Comparison of ENCODE assay signal across 9 cellular contexts in the genomic region with DNA sequence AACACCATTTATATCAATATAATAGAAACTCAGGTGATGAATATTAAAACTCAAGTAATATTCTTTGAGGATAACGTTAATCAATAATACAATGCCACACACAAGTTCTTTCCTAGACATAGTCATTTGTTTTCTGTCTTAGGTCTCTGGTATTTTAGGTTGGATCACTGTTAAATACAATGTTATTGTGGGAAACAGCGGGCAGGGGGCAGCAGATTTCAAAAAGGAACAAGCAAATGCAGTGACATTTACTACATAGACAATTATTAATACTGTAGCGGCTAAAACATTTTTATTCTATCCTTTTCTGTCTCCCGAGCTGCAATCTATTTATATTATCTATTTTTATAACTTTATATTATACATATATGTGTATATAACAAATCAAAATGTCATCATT.
A peak's percentile ranks its signal among the peaks of the same experiment; 100 is the strongest.
DNase-seq lines count a peak whose midpoint lies in the region; ATAC-seq, FAIRE-seq and TF ChIP-seq lines count a peak whose summit lies in the region.
"Had no signal": no experiment of that assay in that cellular context is flagged by ENCODE, and none has a peak within 500 bp of the region (broad histone marks: within the 10 kb centered on the region; RNA-seq: fewer than 3 reads in every experiment).

No MANE protein-coding gene starts in this region.

- CTCF ChIA-PET in HepG2 (lab: Yijun Ruan, JAX; ENCODE audit: low intra/inter-chr PET ratio, low total read pairs): no interaction called here

- H4K20me1 ChIP-seq in HepG2 (ENCODE audit: insufficient read depth, low read length): no peaks in the 10 kb centered on the region; the same call in 1 of the 2 replicates

- intact Hi-C loops in HepG2 (cut with micrococcal nuclease; ENCODE audit: unreplicated experiment): loop anchor here (1.0 to 5.0 kb wide), 3 partner anchors 124 to 1528 kb away; no protein-coding TSS in a partner anchor

- TF ChIP-seq POLR2A in HepG2 (IDR thresholded peaks at IDR 0.05; ENCODE audit: insufficient read depth in 1 of 2, low read depth in 2 of 2, low read length in 2 of 2) (no peak), GM12892 (IDR thresholded peaks at IDR 0.05; ENCODE audit: low read depth, low read length) (no peak)

- no peak overlapping the region for H2AFZ ChIP-seq in HepG2 (ENCODE audit: low read length)

- H3K4me3 ChIP-seq in HAP-1 (no peak overlapping the region), HepG2 (replicated peaks in 1 of 3; ENCODE audit: insufficient read depth in 1 of 3, low read depth in 2 of 3, low read length in 3 of 3) (no peak overlapping the region)

- H3K4me2 ChIP-seq in HepG2 (ENCODE audit: low read depth, low read length): no peak overlapping the region

- TF ChIP-seq EP300 in HepG2 (IDR thresholded peaks at IDR 0.05; ENCODE audit: low read depth in 2 of 2, low read length in 2 of 2) (no peak), HepG2 (CRISPR knock-in tag; IDR thresholded peaks at IDR 0.05; ENCODE audit: borderline replicate concordance) (no peak)

- 2% methylated on average over 4 of the region's 4 CpGs for WGBS in HepG2 (ENCODE audit: low lambda C conversion rate)

- peak; percentile 44 for TF ChIP-seq CTCF in HepG2 (CRISPR knock-in tag; IDR thresholded peaks at IDR 0.05)

- peak; percentile 39 for FAIRE-seq in HepG2 (lab: Jason Lieb, UNC)
- no peak for FAIRE-seq in GM12892 (lab: Jason Lieb, UNC)

- no peak for TF ChIP-seq RAD21 in HepG2 (CRISPR knock-in tag; IDR thresholded peaks at IDR 0.05)

- ATAC-seq in HepG2: peak; percentile 63; the same call in 2 of the 3 replicates

- BruUV-seq in HepG2 (replicated peaks; lab: Mats Ljungman, UMichigan): no TSS peak

- H3K27ac ChIP-seq in HepG2 (ENCODE audit: extremely low read length, insufficient read depth, low read length): no peak overlapping the region

- no peaks in the 10 kb centered on the region for H3K27me3 ChIP-seq in HAP-1 (ENCODE audit: low read depth)
- H3K27me3 ChIP-seq in HepG2 (ENCODE audit: control insufficient read depth in 1 of 2, insufficient read depth in 2 of 2, low read length in 2 of 2): no peaks in the 10 kb centered on the region

- no peaks in the 10 kb centered on the region for H3K9me3 ChIP-seq in HAP-1
- H3K9me3 ChIP-seq in HepG2 (ENCODE audit: low read length): no peaks in the 10 kb centered on the region

- POLR2A ChIA-PET in HepG2 (lab: Yijun Ruan, JAX): no interaction called here

- no peak overlapping the region for H3K9ac ChIP-seq in HepG2 (ENCODE audit: insufficient read depth, low read depth, low read length)

- H3K79me2 ChIP-seq in HepG2 (ENCODE audit: insufficient read depth, low read length): no peaks in the 10 kb centered on the region

- H3K4me1 ChIP-seq in HAP-1: no peaks in the 10 kb centered on the region
- H3K4me1 ChIP-seq in HepG2 (ENCODE audit: insufficient read depth, low read length): no peaks in the 10 kb centered on the region

- H3K36me3 ChIP-seq in HAP-1 (replicated peaks) (no peaks in the 10 kb centered on the region), HepG2 (replicated peaks in 1 of 2; ENCODE audit: control insufficient read depth in 1 of 2, insufficient read depth in 2 of 2, low read length in 2 of 2) (no peaks in the 10 kb centered on the region)

- peak; percentile 47 for DNase-seq in NCI-H510A treated with DMSO at 0.1 percent for 48 hours (lab: John Stamatoyannopoulos, UW)
- DNase-seq in NCI-H510A (lab: John Stamatoyannopoulos, UW): no peak
- DNase-seq in HAP-1 (ENCODE audit: low spot score in 2 of 2): peak; percentile 46 to 66
- peak; percentile 49 for DNase-seq in NCI-H1092 treated with DMSO at 0.1 percent for 48 hours (lab: John Stamatoyannopoulos, UW)
- DNase-seq in astrocyte of the hippocampus (ENCODE audit: low read depth, low spot score): peak; percentile 55
- peak; percentile 25 for DNase-seq in HepG2 (ENCODE audit: low spot score)
- DNase-seq in GM12892 (ENCODE audit: insufficient read length): no peak
- no peak for DNase-seq in cortex of kidney (lab: John Stamatoyannopoulos, UW)
- DNase-seq: activated naive CD8-positive, alpha-beta T cell treated with anti-CD3 and anti-CD28 coated beads, Interleukin-2, amount 10 ng/mL, durations not matched to agents 7 days and 5 days had no signal

- in situ Hi-C loops in HAP-1 (cut with MboI; ENCODE audit: low sequenced_read_pairs): no loop called here
- in situ Hi-C loops in HepG2 (cut with HindIII; ENCODE audit: extremely low pct_ligation_motif_present, low pct_unique_long_range_greater_than_20kb): no loop called here

TF ChIP-seq in HepG2, 621 proteins besides CTCF, POLR2A, EP300 and RAD21:
- TF ChIP-seq, protein P1, sequence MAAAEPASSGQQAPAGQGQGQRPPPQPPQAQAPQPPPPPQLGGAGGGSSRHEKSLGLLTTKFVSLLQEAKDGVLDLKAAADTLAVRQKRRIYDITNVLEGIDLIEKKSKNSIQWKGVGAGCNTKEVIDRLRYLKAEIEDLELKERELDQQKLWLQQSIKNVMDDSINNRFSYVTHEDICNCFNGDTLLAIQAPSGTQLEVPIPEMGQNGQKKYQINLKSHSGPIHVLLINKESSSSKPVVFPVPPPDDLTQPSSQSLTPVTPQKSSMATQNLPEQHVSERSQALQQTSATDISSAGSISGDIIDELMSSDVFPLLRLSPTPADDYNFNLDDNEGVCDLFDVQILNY (CRISPR knock-in tag; conservative IDR thresholded peaks at IDR 0.05): no peak
- TF ChIP-seq ZNF264 (CRISPR knock-in tag; IDR thresholded peaks at IDR 0.05): no peak
- TF ChIP-seq STAG1 (CRISPR knock-in tag; IDR thresholded peaks at IDR 0.05): peak; percentile 22

Comparison
In these comparisons a context has a peak if more than half of its experiments do, and no peak if none do; other contexts are left out.
1. DNase-seq: peak in NCI-H510A treated with DMSO at 0.1 percent for 48 hours (single experiment), HAP-1 (2 of 2), NCI-H1092 treated with DMSO at 0.1 percent for 48 hours (single experiment), astrocyte of the hippocampus (single experiment) and HepG2 (single experiment); none in NCI-H510A (single experiment), GM12892 (single experiment) and cortex of kidney (single experiment).